In genomic region chrX:152681012-152681411, GRCh38 we compare ENCODE assay signal across 18 cellular contexts. TPM values are rescaled to one million over a fixed set of nuclear protein-coding genes. Genes with fewer than 3 reads are reported as not detected.
DNase-seq lines count a peak whose midpoint lies in the region; ATAC-seq, FAIRE-seq and TF ChIP-seq lines count a peak whose summit lies in the region.
"Not testable (repeated sequence)": the region's sequence is repeated elsewhere in the genome, so short reads cannot be mapped to it uniquely, and the experiment has no call there.
"Had no signal": no experiment of that assay in that cellular context is flagged by ENCODE, and none has a peak within 500 bp of the region (broad histone marks: within the 10 kb centered on the region; RNA-seq: fewer than 3 reads in every experiment).

No MANE protein-coding gene starts in this region.

- not testable (repeated sequence) for H2AFZ ChIP-seq in GM12878 (ENCODE audit: control insufficient read depth, low read depth, low read length)

- H3K4me1 ChIP-seq in GM12878 (ENCODE audit: control insufficient read depth, insufficient read depth, low read length); mucosa of descending colon (ENCODE audit: low read depth): not testable (repeated sequence)

- in situ Hi-C loops in GM12878 (cut with MboI): not testable (repeated sequence)

- POLR2A ChIA-PET in GM12878 (lab: Charles Lee): not testable (repeated sequence)

- not testable (repeated sequence) for H4K20me1 ChIP-seq in GM12878 (ENCODE audit: control insufficient read depth, insufficient read depth)

- not testable (repeated sequence) for TF ChIP-seq CTCF in GM12878 (IDR thresholded peaks at IDR 0.05 in 2 of 3, conservative IDR thresholded peaks at IDR 0.05 in 1 of 3; ENCODE audit: control insufficient read depth in 2 of 3, extremely low read depth in 1 of 3, insufficient read depth in 1 of 3, low read depth in 3 of 3, low read length in 3 of 3); mucosa of descending colon (IDR thresholded peaks at IDR 0.05)

- intact Hi-C loops in GM12878 (cut with micrococcal nuclease; ENCODE audit: unreplicated experiment); mucosa of descending colon (cut with DNase I, micrococcal nuclease): not testable (repeated sequence)

- TF ChIP-seq POLR2A in GM18505 (IDR thresholded peaks at IDR 0.05; ENCODE audit: borderline replicate concordance, extremely low read depth, insufficient read depth, insufficient read length); GM12878 (IDR thresholded peaks at IDR 0.05; ENCODE audit: low read depth, low read length): not testable (repeated sequence)

- RAD21 ChIA-PET in GM12878 (lab: Charles Lee; ENCODE audit: unreplicated experiment): not testable (repeated sequence)

- H3K9ac ChIP-seq in GM12878 (ENCODE audit: control insufficient read depth, insufficient read depth, low read length): not testable (repeated sequence)

- WGBS in GM12878 (ENCODE audit: insufficient coverage, insufficient replicate concordance, low lambda C conversion rate, missing lambda C conversion rate): no CpG with 5 or more reads among the region's 3 CpGs

- H3K27ac ChIP-seq in GM12878 (ENCODE audit: control insufficient read depth, insufficient read depth): not testable (repeated sequence)

- H3K36me3 ChIP-seq in GM12878 (ENCODE audit: control insufficient read depth in 2 of 2, insufficient read depth in 2 of 2, low read length in 1 of 2); mucosa of descending colon (ENCODE audit: low read depth): not testable (repeated sequence)

- BruUV-seq in GM12878 (replicated peaks; lab: Mats Ljungman, UMichigan): not testable (repeated sequence)

- SMC1A ChIA-PET in GM12878 (lab: Charles Lee; ENCODE audit: uncharacterized antibody, unreplicated experiment): not testable (repeated sequence)

- not testable (repeated sequence) for TF ChIP-seq RAD21 in GM12878 (IDR thresholded peaks at IDR 0.05; ENCODE audit: insufficient read depth, low read depth, low read length)

- peak; percentile 91 for FAIRE-seq in GM12878 (lab: Jason Lieb, UNC)

- H3K9me3 ChIP-seq in GM12878 (replicated peaks; ENCODE audit: control insufficient read depth, insufficient read depth, low read length); mucosa of descending colon: not testable (repeated sequence)

- CTCF ChIA-PET in GM12878 (lab: Yijun Ruan, JAX): not testable (repeated sequence)

- H3K4me2 ChIP-seq in GM12878 (ENCODE audit: control insufficient read depth, insufficient read depth): not testable (repeated sequence)

- H3K4me3 ChIP-seq in GM12878, mucosa of descending colon: not testable (repeated sequence)

- H3K79me2 ChIP-seq in GM12878 (ENCODE audit: control insufficient read depth, insufficient read depth, low read length): not testable (repeated sequence)

- not testable (repeated sequence) for TF ChIP-seq EP300 in GM12878 (IDR thresholded peaks at IDR 0.05; ENCODE audit: borderline replicate concordance in 1 of 2, control insufficient read depth in 1 of 2, low read depth in 2 of 2, low read length in 2 of 2)

- DNase-seq in GM12878 (ENCODE audit: low read depth, low spot score); mucosa of descending colon: not testable (repeated sequence)

- not testable (repeated sequence) for H3K27me3 ChIP-seq in GM12878 (replicated peaks in 1 of 2; ENCODE audit: control insufficient read depth in 2 of 2, insufficient read depth in 2 of 2, low read length in 1 of 2)

- ATAC-seq in GM18505 (IDR thresholded peaks at IDR 0.05; ENCODE audit: unreplicated experiment): peak; percentile 88
- ATAC-seq in GM19023 (IDR thresholded peaks at IDR 0.05; ENCODE audit: unreplicated experiment): peak; percentile 88
- peak; percentile 67 for ATAC-seq in GM21390 (IDR thresholded peaks at IDR 0.05; ENCODE audit: unreplicated experiment)
- peak; percentile 60 for ATAC-seq in HG02588 (IDR thresholded peaks at IDR 0.05; ENCODE audit: unreplicated experiment)
- peak; percentile 62 for ATAC-seq in HG03095 (IDR thresholded peaks at IDR 0.05; ENCODE audit: unreplicated experiment)
- ATAC-seq in HG03558 (IDR thresholded peaks at IDR 0.05; ENCODE audit: extremely low read depth, unreplicated experiment): peak; percentile 73
- ATAC-seq in GM12878: peak; percentile 91
- peak; percentile 70 for ATAC-seq in mucosa of descending colon

RNA-seq across cellular contexts. Expression of gene MAGEA3, which starts 17.6 kb away (rescaled TPM):
- total RNA-seq in GM12878 (2013; cell fraction: nucleolus; rRNA removed): not detected in 2 replicates
- not detected in 2 replicates for total RNA-seq in GM12878 (2014; rRNA removed)
- total RNA-seq in GM12878 (2014; rRNA removed; fragmentation: Illumina TruSeq; extraction: Trizol): not detected in 2 replicates
- total RNA-seq in GM12878 (2021): not detected in 2 replicates
- polyA plus RNA-seq in GM12878 (2011; ENCODE audit: low read depth): not detected
- polyA plus RNA-seq in GM12878 (2011; rRNA removed): 1.4 TPM in 2 replicates
- 1.4 and 1.5 TPM in 2 replicates for polyA plus RNA-seq in GM12878 (2011; cell fraction: cytosol; rRNA removed)
- polyA plus RNA-seq in GM12878 (2011; cell fraction: nucleus; rRNA removed): 0.66 and 1.0 TPM in 2 replicates
- not detected in 2 replicates for polyA plus RNA-seq in GM12878 (2012)
- not detected in 2 replicates for polyA plus RNA-seq in GM12878 (2014; fragmentation: Illumina TruSeq; extraction: Trizol)
- polyA plus RNA-seq in GM12878 (2014; fragmentation: Nextera tagmentation; extraction: Ambion mirVana): not detected
- polyA plus RNA-seq in GM12878 (2014; rRNA removed): not detected in 2 replicates
- polyA plus RNA-seq in GM12878 (2016; fragmentation: Nextera tagmentation; extraction: Ambion mirVana): not detected
- 0.37 and 1.6 TPM in 2 replicates for polyA minus RNA-seq in GM12878 (2011; rRNA and poly(A)+ RNA removed)
- not detected in 2 replicates for polyA minus RNA-seq in GM12878 (2011; cell fraction: cytosol; rRNA and poly(A)+ RNA removed)
- 0.67 TPM in 1 of 2 replicates, not detected in the other for polyA minus RNA-seq in GM12878 (2011; cell fraction: nucleus; rRNA and poly(A)+ RNA removed)
- not detected for total RNA-seq in mucosa of descending colon
- total RNA-seq: activated CD4-positive, alpha-beta T cell treated with anti-CD3 and anti-CD28 coated beads, Interleukin-2, amount 10 ng/mL, durations not matched to agents 24 days and 14 days; activated CD8-positive, alpha-beta memory T cell treated with anti-CD3 and anti-CD28 coated beads, Interleukin-2, amount 10 ng/mL, durations not matched to agents 7 days and 5 days; activated T-helper 1 cell treated with anti-CD3 and anti-CD28 coated beads, Interleukin-12 subunit alpha, Interleukin-12 subunit beta, Interleukin-2, Interleukin-4 antibody, amounts not matched to agents 30 ng/mL and 10 ng/mL and 1 ng/mL, durations not matched to agents 14 hours and 24 hours and 36 hours; ascending aorta; dermis microvascular lymphatic vessel endothelial cell; H9; left cardiac atrium; psoas muscle; temporal lobe; uterus had no signal
- polyA plus RNA-seq: psoas muscle had no signal

RNA-seq across cellular contexts. Expression of gene CSAG2, which starts 28.1 kb away (rescaled TPM):
- not detected in 2 replicates for total RNA-seq in GM12878 (2013; cell fraction: nucleolus; rRNA removed)
- 0.22 and 0.34 TPM in 2 replicates for total RNA-seq in GM12878 (2014; rRNA removed)
- not detected in 2 replicates for total RNA-seq in GM12878 (2014; rRNA removed; fragmentation: Illumina TruSeq; extraction: Trizol)
- not detected in 2 replicates for total RNA-seq in GM12878 (2021)
- not detected for polyA plus RNA-seq in GM12878 (2011; ENCODE audit: low read depth)
- 0.83 TPM in 1 of 2 replicates, not detected in the other for polyA plus RNA-seq in GM12878 (2011; rRNA removed)
- polyA plus RNA-seq in GM12878 (2011; cell fraction: cytosol; rRNA removed): 0.25 and 0.49 TPM in 2 replicates
- 0.76 and 1.7 TPM in 2 replicates for polyA plus RNA-seq in GM12878 (2011; cell fraction: nucleus; rRNA removed)
- 0.49 TPM in 1 of 2 replicates, not detected in the other for polyA plus RNA-seq in GM12878 (2012)
- 0.46 TPM in 1 of 2 replicates, not detected in the other for polyA plus RNA-seq in GM12878 (2014; fragmentation: Illumina TruSeq; extraction: Trizol)
- under 1 TPM; 0.48 to 0.58 TPM for polyA plus RNA-seq in GM12878 (2014; fragmentation: Nextera tagmentation; extraction: Ambion mirVana)
- 0.14 TPM in 1 of 2 replicates, not detected in the other for polyA plus RNA-seq in GM12878 (2014; rRNA removed)
- polyA plus RNA-seq in GM12878 (2016; fragmentation: Nextera tagmentation; extraction: Ambion mirVana): under 1 TPM in 1 of 2 experiments, not detected in 1; 0.40 TPM
- not detected in 2 replicates for polyA minus RNA-seq in GM12878 (2011; rRNA and poly(A)+ RNA removed)
- not detected in 2 replicates for polyA minus RNA-seq in GM12878 (2011; cell fraction: cytosol; rRNA and poly(A)+ RNA removed)
- not detected in 2 replicates for polyA minus RNA-seq in GM12878 (2011; cell fraction: nucleus; rRNA and poly(A)+ RNA removed)
- total RNA-seq in mucosa of descending colon: not detected
- total RNA-seq: activated CD4-positive, alpha-beta T cell treated with anti-CD3 and anti-CD28 coated beads, Interleukin-2, amount 10 ng/mL, durations not matched to agents 24 days and 14 days; ascending aorta; dermis microvascular lymphatic vessel endothelial cell; H9; left cardiac atrium; psoas muscle; temporal lobe; uterus had no signal
- polyA plus RNA-seq: psoas muscle had no signal

RNA-seq across cellular contexts. Expression of gene MAGEA2B, which starts 33.4 kb away (rescaled TPM):
- not detected in 2 replicates for total RNA-seq in GM12878 (2013; cell fraction: nucleolus; rRNA removed)
- total RNA-seq in GM12878 (2014; rRNA removed) (not detected in 2 replicates), GM12878 (2014; rRNA removed; fragmentation: Illumina TruSeq; extraction: Trizol) (not detected in 2 replicates), GM12878 (2021) (not detected in 2 replicates), mucosa of descending colon (not detected)
- not detected for polyA plus RNA-seq in GM12878 (2011; ENCODE audit: low read depth)
- polyA plus RNA-seq in GM12878 (2011; rRNA removed) (not detected in 2 replicates), GM12878 (2014; fragmentation: Illumina TruSeq; extraction: Trizol) (not detected in 2 replicates), GM12878 (2014; fragmentation: Nextera tagmentation; extraction: Ambion mirVana) (not detected), GM12878 (2014; rRNA removed) (not detected in 2 replicates), GM12878 (2016; fragmentation: Nextera tagmentation; extraction: Ambion mirVana) (not detected)
- not detected in 2 replicates for polyA plus RNA-seq in GM12878 (2011; cell fraction: cytosol; rRNA removed)
- polyA plus RNA-seq in GM12878 (2011; cell fraction: nucleus; rRNA removed): 0.10 and 0.18 TPM in 2 replicates
- not detected in 2 replicates for polyA plus RNA-seq in GM12878 (2012)
- not detected in 2 replicates for polyA minus RNA-seq in GM12878 (2011; rRNA and poly(A)+ RNA removed)
- polyA minus RNA-seq in GM12878 (2011; cell fraction: cytosol; rRNA and poly(A)+ RNA removed): not detected in 2 replicates
- polyA minus RNA-seq in GM12878 (2011; cell fraction: nucleus; rRNA and poly(A)+ RNA removed): not detected in 2 replicates
- total RNA-seq: activated CD4-positive, alpha-beta T cell treated with anti-CD3 and anti-CD28 coated beads, Interleukin-2, amount 10 ng/mL, durations not matched to agents 24 days and 14 days; activated CD8-positive, alpha-beta memory T cell treated with anti-CD3 and anti-CD28 coated beads, Interleukin-2, amount 10 ng/mL, durations not matched to agents 7 days and 5 days; activated T-helper 1 cell treated with anti-CD3 and anti-CD28 coated beads, Interleukin-12 subunit alpha, Interleukin-12 subunit beta, Interleukin-2, Interleukin-4 antibody, amounts not matched to agents 30 ng/mL and 10 ng/mL and 1 ng/mL, durations not matched to agents 14 hours and 24 hours and 36 hours; ascending aorta; dermis microvascular lymphatic vessel endothelial cell; H9; left cardiac atrium; psoas muscle; temporal lobe; uterus had no signal
- polyA plus RNA-seq: psoas muscle had no signal

RNA-seq across cellular contexts. Expression of gene GABRQ, which starts 43.3 kb away (rescaled TPM):
- not detected in 2 replicates for total RNA-seq in GM12878 (2013; cell fraction: nucleolus; rRNA removed)
- total RNA-seq in GM12878 (2014; rRNA removed) (not detected in 2 replicates), GM12878 (2014; rRNA removed; fragmentation: Illumina TruSeq; extraction: Trizol) (not detected in 2 replicates), GM12878 (2021) (not detected in 2 replicates), mucosa of descending colon (under 1 TPM in 1 of 3 donors, not detected in 2; 0.32 TPM)
- not detected for polyA plus RNA-seq in GM12878 (2011; ENCODE audit: low read depth)
- polyA plus RNA-seq in GM12878 (2011; rRNA removed) (0.04 TPM in 2 replicates), GM12878 (2014; fragmentation: Illumina TruSeq; extraction: Trizol) (not detected in 2 replicates), GM12878 (2014; fragmentation: Nextera tagmentation; extraction: Ambion mirVana) (not detected), GM12878 (2014; rRNA removed) (not detected in 2 replicates), GM12878 (2016; fragmentation: Nextera tagmentation; extraction: Ambion mirVana) (not detected)
- polyA plus RNA-seq in GM12878 (2011; cell fraction: cytosol; rRNA removed): 0.05 and 0.07 TPM in 2 replicates
- polyA plus RNA-seq in GM12878 (2011; cell fraction: nucleus; rRNA removed): 0.07 and 0.09 TPM in 2 replicates
- polyA plus RNA-seq in GM12878 (2012): 0.03 TPM in 2 replicates
- 0.10 and 0.66 TPM in 2 replicates for polyA minus RNA-seq in GM12878 (2011; rRNA and poly(A)+ RNA removed)
- polyA minus RNA-seq in GM12878 (2011; cell fraction: cytosol; rRNA and poly(A)+ RNA removed): not detected in 2 replicates
- polyA minus RNA-seq in GM12878 (2011; cell fraction: nucleus; rRNA and poly(A)+ RNA removed): 0.10 and 0.12 TPM in 2 replicates
- total RNA-seq: activated CD4-positive, alpha-beta T cell treated with anti-CD3 and anti-CD28 coated beads, Interleukin-2, amount 10 ng/mL, durations not matched to agents 24 days and 14 days; activated CD8-positive, alpha-beta memory T cell treated with anti-CD3 and anti-CD28 coated beads, Interleukin-2, amount 10 ng/mL, durations not matched to agents 7 days and 5 days; activated T-helper 1 cell treated with anti-CD3 and anti-CD28 coated beads, Interleukin-12 subunit alpha, Interleukin-12 subunit beta, Interleukin-2, Interleukin-4 antibody, amounts not matched to agents 30 ng/mL and 10 ng/mL and 1 ng/mL, durations not matched to agents 14 hours and 24 hours and 36 hours; ascending aorta; dermis microvascular lymphatic vessel endothelial cell; left cardiac atrium; psoas muscle had no signal
- polyA plus RNA-seq: psoas muscle had no signal

RNA-seq across cellular contexts. Expression of gene CSAG1, which starts 52.5 kb away (rescaled TPM):
- not detected in 2 replicates for total RNA-seq in GM12878 (2013; cell fraction: nucleolus; rRNA removed)
- total RNA-seq in GM12878 (2014; rRNA removed) (not detected in 2 replicates), GM12878 (2014; rRNA removed; fragmentation: Illumina TruSeq; extraction: Trizol) (not detected in 2 replicates), GM12878 (2021) (not detected in 2 replicates), mucosa of descending colon (not detected)
- not detected for polyA plus RNA-seq in GM12878 (2011; ENCODE audit: low read depth)
- polyA plus RNA-seq in GM12878 (2011; rRNA removed) (1.3 and 1.6 TPM in 2 replicates), GM12878 (2014; fragmentation: Illumina TruSeq; extraction: Trizol) (not detected in 2 replicates), GM12878 (2014; fragmentation: Nextera tagmentation; extraction: Ambion mirVana) (not detected), GM12878 (2014; rRNA removed) (not detected in 2 replicates), GM12878 (2016; fragmentation: Nextera tagmentation; extraction: Ambion mirVana) (not detected)
- 0.79 and 1.1 TPM in 2 replicates for polyA plus RNA-seq in GM12878 (2011; cell fraction: cytosol; rRNA removed)
- polyA plus RNA-seq in GM12878 (2011; cell fraction: nucleus; rRNA removed): 0.41 and 0.79 TPM in 2 replicates
- not detected in 2 replicates for polyA plus RNA-seq in GM12878 (2012)
- polyA minus RNA-seq in GM12878 (2011; rRNA and poly(A)+ RNA removed): 0.62 TPM in 1 of 2 replicates, not detected in the other
- polyA minus RNA-seq in GM12878 (2011; cell fraction: cytosol; rRNA and poly(A)+ RNA removed): not detected in 2 replicates
- not detected in 2 replicates for polyA minus RNA-seq in GM12878 (2011; cell fraction: nucleus; rRNA and poly(A)+ RNA removed)
- total RNA-seq: activated CD4-positive, alpha-beta T cell treated with anti-CD3 and anti-CD28 coated beads, Interleukin-2, amount 10 ng/mL, durations not matched to agents 24 days and 14 days; activated CD8-positive, alpha-beta memory T cell treated with anti-CD3 and anti-CD28 coated beads, Interleukin-2, amount 10 ng/mL, durations not matched to agents 7 days and 5 days; activated T-helper 1 cell treated with anti-CD3 and anti-CD28 coated beads, Interleukin-12 subunit alpha, Interleukin-12 subunit beta, Interleukin-2, Interleukin-4 antibody, amounts not matched to agents 30 ng/mL and 10 ng/mL and 1 ng/mL, durations not matched to agents 14 hours and 24 hours and 36 hours; ascending aorta; dermis microvascular lymphatic vessel endothelial cell; H9; left cardiac atrium; psoas muscle; temporal lobe; uterus had no signal
